Comparison of ENCODE assay signal across 9 cellular contexts in the genomic region with DNA sequence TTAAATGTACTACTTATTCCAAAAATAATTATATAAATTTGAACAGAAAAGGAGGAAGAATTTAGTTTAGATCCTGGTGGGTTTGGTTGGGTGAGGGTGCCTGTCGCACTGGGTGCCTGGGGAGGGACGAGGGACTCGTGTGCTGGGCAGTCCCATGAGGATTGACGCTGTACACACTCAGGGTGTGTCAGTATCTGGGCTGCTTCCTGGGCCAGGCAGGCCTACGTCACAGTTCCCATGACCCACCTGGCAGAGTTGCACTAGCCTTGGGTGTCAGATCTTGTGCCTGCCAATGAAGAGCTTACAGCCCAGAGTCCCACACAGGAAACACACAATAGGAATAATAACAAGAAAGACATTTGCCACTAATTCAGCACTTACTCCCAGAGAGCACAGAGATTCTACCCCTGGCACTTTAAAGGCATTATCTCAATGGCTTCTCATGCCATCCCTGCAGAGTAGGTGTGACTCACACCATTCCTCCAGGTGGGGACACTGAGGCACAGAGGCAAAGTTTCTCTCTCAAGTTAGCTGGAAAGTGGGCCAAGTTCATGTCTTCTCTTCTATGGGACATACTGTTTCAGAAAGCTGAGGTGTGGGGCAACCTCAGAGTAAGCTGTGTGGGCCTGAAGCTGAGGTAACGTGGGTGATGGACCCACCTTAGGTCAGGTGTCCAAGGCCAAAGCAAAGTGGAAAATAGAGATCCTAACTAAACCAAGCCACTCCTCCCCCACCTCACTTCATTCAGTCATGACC. TPM values are rescaled to one million over a fixed set of nuclear protein-coding genes. Genes with fewer than 3 reads are reported as not detected.
A peak's percentile ranks its signal among the peaks of the same experiment; 100 is the strongest.
DNase-seq lines count a peak whose midpoint lies in the region; ATAC-seq and TF ChIP-seq lines count a peak whose summit lies in the region.
"Had no signal": no experiment of that assay in that cellular context is flagged by ENCODE, and none has a peak within 500 bp of the region (broad histone marks: within the 10 kb centered on the region; RNA-seq: fewer than 3 reads in every experiment).

No MANE protein-coding gene starts in this region.

- H3K27me3 ChIP-seq in GM23248 (replicated peaks; ENCODE audit: insufficient read depth) (no peaks in the 10 kb centered on the region), spleen (replicated peaks in 1 of 7) (no peaks in the 10 kb centered on the region)

- peaks cover 85% of the 10 kb centered on the region for H3K79me2 ChIP-seq in GM23248 (ENCODE audit: insufficient read depth)

- peak; percentile 76 for DNase-seq in GM23248
- DNase-seq in activated T-cell treated with anti-CD3 and anti-CD28 coated beads, Interleukin-2, amount 50 U/mL, for 1 hour, result peak; percentile 40
- DNase-seq in glutamatergic neuron, result no peak
- peak; percentile 80 for DNase-seq in spleen
- no peak for DNase-seq in NOMO-1 treated with DMSO at 0.1 percent for 48 hours (lab: John Stamatoyannopoulos, UW; ENCODE audit: unreplicated experiment)
- DNase-seq in HK-2 (ENCODE audit: unreplicated experiment), result no peak

- peak overlapping the region; percentile 31 for H3K9ac ChIP-seq in GM23248

- no peak overlapping the region for H3K4me2 ChIP-seq in GM23248 (ENCODE audit: unreplicated experiment)

- H3K36me3 ChIP-seq in GM23248 (ENCODE audit: low read depth), result peaks cover 3% of the 10 kb centered on the region; the same call in 1 of the 2 replicates
- H3K36me3 ChIP-seq in spleen, result peaks cover 0 to 46% (median 0%) of the 10 kb centered on the region in 6 donors

- TF ChIP-seq CTCF in glutamatergic neuron (IDR thresholded peaks at IDR 0.05; ENCODE audit: partially characterized antibody, unreplicated experiment), result no peak
- no peak for TF ChIP-seq CTCF in spleen (IDR thresholded peaks at IDR 0.05 in 8 of 11, conservative IDR thresholded peaks at IDR 0.05 in 3 of 11)

- H4K20me1 ChIP-seq in GM23248 (ENCODE audit: insufficient read depth), result no peaks in the 10 kb centered on the region

- H3K9me3 Mint-ChIP-seq in glutamatergic neuron (ENCODE audit: unreplicated experiment), result peaks cover 3% of the 10 kb centered on the region

- H3F3A ChIP-seq in GM23248 (ENCODE audit: insufficient read depth), result peaks cover 38% of the 10 kb centered on the region

- no peak for TF ChIP-seq POLR2A in spleen (IDR thresholded peaks at IDR 0.05)

- in situ Hi-C loops in GM23248 (cut with MboI), result no loop called here

- H3K27ac ChIP-seq in GM23248 (peak overlapping the region; percentile 31), spleen (peak overlapping the region; percentile 42 to 99 (median 97))

- H3K4me3 Mint-ChIP-seq in glutamatergic neuron (ENCODE audit: unreplicated experiment), result peak overlapping the region; percentile 63

- intact Hi-C loops in spleen (cut with DNase I; ENCODE audit: low total_unique reads), result no loop called here

- H3K9me3 ChIP-seq in GM23248 (ENCODE audit: low read depth) (no peaks in the 10 kb centered on the region), spleen (no peaks in the 10 kb centered on the region)

- no peak for ATAC-seq in HG02884 (IDR thresholded peaks at IDR 0.05; ENCODE audit: unreplicated experiment)
- ATAC-seq in GM21515 (IDR thresholded peaks at IDR 0.05; ENCODE audit: unreplicated experiment), result no peak
- ATAC-seq: HCT116 had no signal

- 47 to 58% methylated on average over 6 of the region's 6 CpGs for WGBS in GM23248 (ENCODE audit: low coverage in 1 of 2, low lambda C conversion rate in 2 of 2, missing lambda C conversion rate in 2 of 2), 2 experiments
- WGBS in spleen, 5 donors, result 57 to 75% (median 72%) methylated on average over 6 of the region's 6 CpGs

- peaks cover 38% of the 10 kb centered on the region for H3K4me1 ChIP-seq in GM23248 (ENCODE audit: insufficient read depth)
- H3K4me1 ChIP-seq in spleen, result peaks cover 34 to 86% (median 64%) of the 10 kb centered on the region in 6 donors

- H3K4me3 ChIP-seq in GM23248 (no peak overlapping the region), spleen (no peak overlapping the region)

- peaks cover 6% of the 10 kb centered on the region for H3K27me3 Mint-ChIP-seq in glutamatergic neuron (ENCODE audit: unreplicated experiment)

- no peak overlapping the region for H2AFZ ChIP-seq in GM23248

- no peaks in the 10 kb centered on the region for H3K9me2 ChIP-seq in GM23248 (ENCODE audit: insufficient read depth)

- peaks cover 25% of the 10 kb centered on the region for H3K4me1 Mint-ChIP-seq in glutamatergic neuron (ENCODE audit: low read depth, unreplicated experiment)

- H3K36me3 Mint-ChIP-seq in glutamatergic neuron (ENCODE audit: unreplicated experiment), result no peaks in the 10 kb centered on the region

- peak overlapping the region; percentile 62 for H3K27ac Mint-ChIP-seq in glutamatergic neuron (ENCODE audit: unreplicated experiment)

RNA-seq across cellular contexts. Expression of gene SDCBP2, which starts 1.3 kb away (rescaled TPM):
- total RNA-seq in GM23248 (2014; rRNA removed; shearing (Covaris generic)), result 4.9 and 5.5 TPM in 2 replicates
- polyA plus RNA-seq in GM23248 (2016; fragmentation: Nextera tagmentation; extraction: Ambion mirVana) (4.1 and 4.2 TPM in 2 replicates), spleen (1 to 10 TPM; 2.0 to 3.7 (median 3.0) TPM)
- total RNA-seq in glutamatergic neuron (ENCODE audit: unreplicated experiment) (4.0 TPM), spleen (1 to 10 TPM; 2.1 to 7.1 (median 3.5) TPM)

Comparison
In these comparisons a context has a peak if more than half of its experiments do, and no peak if none do; other contexts are left out.
1. DNase-seq: peak in GM23248 (single experiment), activated T-cell treated with anti-CD3 and anti-CD28 coated beads, Interleukin-2, amount 50 U/mL, for 1 hour (single experiment) and spleen (single experiment); none in glutamatergic neuron (single experiment), NOMO-1 treated with DMSO at 0.1 percent for 48 hours (single experiment) and HK-2 (single experiment).